Comparison of ENCODE assay signal across 18 cellular contexts in the genomic region with DNA sequence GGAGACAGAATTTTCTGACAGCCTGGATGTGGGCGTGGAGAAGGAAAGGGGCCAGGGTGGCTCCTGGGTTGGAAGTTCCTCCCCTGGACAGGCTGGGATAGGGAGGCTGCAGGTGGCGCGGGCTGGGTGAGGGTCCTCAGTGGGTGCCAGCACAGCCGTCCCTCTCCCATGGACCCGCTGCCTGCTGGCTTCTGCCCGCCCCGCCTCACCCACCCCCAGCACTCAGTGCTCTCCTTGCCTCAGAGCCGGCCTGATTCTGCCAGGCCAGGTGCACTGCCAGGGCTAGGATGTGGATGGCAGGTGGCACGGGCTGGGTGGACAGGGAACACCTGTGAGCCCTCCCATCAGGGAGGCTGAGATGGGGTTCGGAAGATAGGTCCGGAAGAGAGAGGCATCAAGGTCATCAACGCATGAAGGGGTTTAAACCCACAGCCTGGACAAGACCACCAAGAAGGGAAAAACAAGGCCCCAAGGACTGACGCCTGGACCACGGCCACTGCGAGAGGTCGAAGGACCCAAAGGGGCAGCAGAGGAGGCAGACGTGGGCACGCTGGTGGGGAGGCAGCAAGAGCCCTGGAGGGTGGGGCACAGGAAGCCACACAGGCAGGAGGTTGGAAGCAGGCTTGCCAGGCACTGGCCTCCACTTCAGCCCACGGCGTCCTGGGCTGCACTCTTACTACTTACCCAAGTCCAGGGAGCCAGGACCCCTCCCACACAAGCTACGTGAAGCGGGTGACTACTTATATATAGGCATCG.
"Had no signal": no experiment of that assay in that cellular context is flagged by ENCODE, and none has a peak within 500 bp of the region (broad histone marks: within the 10 kb centered on the region; RNA-seq: fewer than 3 reads in every experiment).

No MANE protein-coding gene starts in this region.

- H3K9me3 ChIP-seq: gastrocnemius medialis, heart right ventricle, tibial nerve had no signal

- H3K27me3 ChIP-seq: gastrocnemius medialis, tibial nerve had no signal

- H3K4me3 Mint-ChIP-seq: activated CD8-positive, alpha-beta T cell treated with anti-CD3 and anti-CD28 coated beads for 36 hours; activated T-cell treated with anti-CD3 and anti-CD28 coated beads, Interleukin-2, amount 50 U/mL, for 72 hours; naive thymus-derived CD8-positive, alpha-beta T cell; T-helper 2 cell treated with Interferon-gamma antibody and Interleukin-4, amounts not matched to agents 5 μg/mL and 100 μg/mL, for 36 hours had no signal

- H3K4me3 ChIP-seq: coronary artery, gastrocnemius medialis, heart right ventricle, tibial nerve had no signal

- DNase-seq: activated CD8-positive, alpha-beta memory T cell treated with anti-CD3 and anti-CD28 coated beads, Interleukin-2, amount 50 U/mL, for 4 hours; activated CD8-positive, alpha-beta T cell treated with anti-CD3 and anti-CD28 coated beads for 36 hours; activated naive CD4-positive, alpha-beta T cell; activated T-cell treated with anti-CD3 and anti-CD28 coated beads, Interleukin-2, amount 50 U/mL, for 72 hours; caudate nucleus; effector memory CD4-positive, alpha-beta T cell; gastrocnemius medialis; heart right ventricle; midbrain; naive thymus-derived CD8-positive, alpha-beta T cell; nucleus accumbens; stimulated activated CD4-positive, alpha-beta T cell treated with anti-CD3 and anti-CD28 coated beads, Interleukin-4, amount 100 ng/mL, for 4 hours; SW 1271 had no signal

- H3K36me3 ChIP-seq: gastrocnemius medialis, heart right ventricle, tibial nerve had no signal

- ATAC-seq: activated CD4-positive, CD25-positive, alpha-beta regulatory T cell treated with anti-CD3 and anti-CD28 coated beads, Interleukin-2, amount 50 U/mL, for 24 hours; activated CD8-positive, alpha-beta T cell treated with anti-CD3 and anti-CD28 coated beads for 36 hours; activated T-cell treated with anti-CD3 and anti-CD28 coated beads, Interleukin-2, amount 50 U/mL, for 72 hours; gastrocnemius medialis; naive thymus-derived CD8-positive, alpha-beta T cell had no signal

- H3K27ac Mint-ChIP-seq: activated CD8-positive, alpha-beta T cell treated with anti-CD3 and anti-CD28 coated beads for 36 hours; activated T-cell treated with anti-CD3 and anti-CD28 coated beads, Interleukin-2, amount 50 U/mL, for 72 hours; T-helper 2 cell treated with Interferon-gamma antibody and Interleukin-4, amounts not matched to agents 5 μg/mL and 100 μg/mL, for 36 hours had no signal

- H3K9me3 Mint-ChIP-seq: activated CD8-positive, alpha-beta T cell treated with anti-CD3 and anti-CD28 coated beads for 36 hours; activated T-cell treated with anti-CD3 and anti-CD28 coated beads, Interleukin-2, amount 50 U/mL, for 72 hours; T-helper 2 cell treated with Interferon-gamma antibody and Interleukin-4, amounts not matched to agents 5 μg/mL and 100 μg/mL, for 36 hours had no signal

- H3K36me3 Mint-ChIP-seq: naive thymus-derived CD8-positive, alpha-beta T cell had no signal

- H3K27ac ChIP-seq: coronary artery, epithelial cell of prostate, gastrocnemius medialis, heart right ventricle had no signal

- H3K4me1 ChIP-seq: gastrocnemius medialis, tibial nerve had no signal
